28 cellular contexts compared by ENCODE assay signal in the genomic region with DNA sequence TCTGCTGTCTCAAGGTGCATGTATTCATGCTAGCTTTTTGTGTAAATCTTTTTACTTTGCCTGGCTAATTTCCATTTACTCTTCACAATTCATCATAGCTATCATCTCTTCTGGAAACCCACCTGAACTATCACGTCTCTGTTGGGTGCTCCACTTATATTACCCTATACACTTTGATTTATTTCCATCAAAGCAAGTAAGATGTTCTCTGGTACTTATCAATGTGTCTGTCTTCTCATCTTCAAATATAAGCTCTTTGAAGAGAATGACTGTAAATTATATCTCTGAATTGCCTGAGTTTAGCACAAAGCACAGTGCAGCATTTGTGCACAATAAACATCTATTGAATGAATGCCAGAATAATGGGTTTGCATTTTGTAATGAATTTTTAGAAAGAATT.
"Had no signal": no experiment of that assay in that cellular context is flagged by ENCODE, and none has a peak within 500 bp of the region (broad histone marks: within the 10 kb centered on the region; RNA-seq: fewer than 3 reads in every experiment).

No MANE protein-coding gene starts in this region.

- H3K27me3 ChIP-seq: ascending aorta, cardiac muscle cell had no signal

- H3K4me1 ChIP-seq: ascending aorta had no signal

- DNase-seq: activated B cell treated with CpG ODN at 0.5 μM for 24 hours; activated CD4-positive, alpha-beta memory T cell treated with anti-CD3 and anti-CD28 coated beads for 36 hours; activated CD4-positive, alpha-beta T cell treated with anti-CD3 and anti-CD28 coated beads for 4 hours; activated CD4-positive, alpha-beta T cell treated with anti-CD3 and anti-CD28 coated beads, Interleukin-2, amount 10 ng/mL, durations not matched to agents 24 days and 14 days; activated CD4-positive, alpha-beta T cell treated with anti-CD3 and anti-CD28 coated beads, Interleukin-2, amount 50 U/mL, for 1 hour; activated CD4-positive, alpha-beta T cell treated with anti-CD3 and anti-CD28 coated beads, Interleukin-2, amount 50 U/mL, for 4 hours; activated CD4-positive, CD25-positive, alpha-beta regulatory T cell treated with anti-CD3 and anti-CD28 coated beads, Interleukin-2, amount 50 U/mL, for 72 hours; activated CD8-positive, alpha-beta memory T cell treated with anti-CD3 and anti-CD28 coated beads, Interleukin-2, amount 50 U/mL, for 4 hours; activated CD8-positive, alpha-beta T cell treated with anti-CD3 and anti-CD28 coated beads for 36 hours; activated effector memory CD4-positive, alpha-beta T cell treated with anti-CD3 and anti-CD28 coated beads, Interleukin-2, amount 50 U/mL, for 16 hours; activated gamma-delta T cell treated with Interleukin-2 at 50 U/mL for 16 hours; activated naive CD4-positive, alpha-beta T cell; activated naive CD4-positive, alpha-beta T cell treated with anti-CD3 and anti-CD28 coated beads for 36 hours; activated naive CD4-positive, alpha-beta T cell treated with anti-CD3 and anti-CD28 coated beads, Interleukin-2, amount 50 U/mL, for 16 hours; activated naive CD8-positive, alpha-beta T cell treated with anti-CD3 and anti-CD28 coated beads for 36 hours; activated T-cell treated with anti-CD3 and anti-CD28 coated beads for 4 hours; activated T-cell treated with anti-CD3 and anti-CD28 coated beads, Interleukin-2, amount 50 U/mL, for 1 hour; activated T-cell treated with anti-CD3 and anti-CD28 coated beads, Interleukin-2, amount 50 U/mL, for 4 hours; activated T-cell treated with anti-CD3 and anti-CD28 coated beads, Interleukin-2, amount 50 U/mL, for 72 hours; amygdala; anterior cingulate cortex; caudate nucleus; cerebellar nuclear complex; T-helper 2 cell; T-helper 9 cell had no signal

- H3K9me3 ChIP-seq: ascending aorta had no signal

- H3K27ac ChIP-seq: ascending aorta, cardiac muscle cell, VCaP had no signal

- H3K36me3 ChIP-seq: ascending aorta, cardiac muscle cell had no signal

- H3K4me3 ChIP-seq: ascending aorta, cardiac muscle cell had no signal
